Comparison of ENCODE assay signal across 1 cellular context in the genomic region with DNA sequence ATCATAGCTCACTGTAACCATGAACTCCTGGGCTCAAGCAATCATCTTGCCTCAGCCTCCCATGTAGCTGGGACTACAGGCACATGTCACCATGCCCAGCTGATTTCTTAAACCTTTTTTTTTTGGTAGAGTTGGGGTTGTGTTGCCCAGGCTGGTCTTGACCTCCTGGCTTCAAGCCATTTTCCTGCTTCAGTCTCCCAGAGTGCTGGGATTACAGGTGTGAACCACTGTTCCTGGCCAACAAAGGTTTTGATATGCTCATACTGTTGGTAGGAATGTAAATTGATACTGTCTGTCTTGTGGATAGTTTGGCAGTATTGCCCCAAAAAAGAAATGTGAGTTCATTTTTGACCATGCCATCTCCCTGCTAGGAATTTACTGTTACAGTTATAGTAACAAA.
TF ChIP-seq lines count a peak whose summit lies in the region.

No MANE protein-coding gene starts in this region.

TF ChIP-seq in K562, 482 proteins besides CTCF, POLR2A, EP300 and RAD21 (continued from another document):
- TF ChIP-seq, protein P1, sequence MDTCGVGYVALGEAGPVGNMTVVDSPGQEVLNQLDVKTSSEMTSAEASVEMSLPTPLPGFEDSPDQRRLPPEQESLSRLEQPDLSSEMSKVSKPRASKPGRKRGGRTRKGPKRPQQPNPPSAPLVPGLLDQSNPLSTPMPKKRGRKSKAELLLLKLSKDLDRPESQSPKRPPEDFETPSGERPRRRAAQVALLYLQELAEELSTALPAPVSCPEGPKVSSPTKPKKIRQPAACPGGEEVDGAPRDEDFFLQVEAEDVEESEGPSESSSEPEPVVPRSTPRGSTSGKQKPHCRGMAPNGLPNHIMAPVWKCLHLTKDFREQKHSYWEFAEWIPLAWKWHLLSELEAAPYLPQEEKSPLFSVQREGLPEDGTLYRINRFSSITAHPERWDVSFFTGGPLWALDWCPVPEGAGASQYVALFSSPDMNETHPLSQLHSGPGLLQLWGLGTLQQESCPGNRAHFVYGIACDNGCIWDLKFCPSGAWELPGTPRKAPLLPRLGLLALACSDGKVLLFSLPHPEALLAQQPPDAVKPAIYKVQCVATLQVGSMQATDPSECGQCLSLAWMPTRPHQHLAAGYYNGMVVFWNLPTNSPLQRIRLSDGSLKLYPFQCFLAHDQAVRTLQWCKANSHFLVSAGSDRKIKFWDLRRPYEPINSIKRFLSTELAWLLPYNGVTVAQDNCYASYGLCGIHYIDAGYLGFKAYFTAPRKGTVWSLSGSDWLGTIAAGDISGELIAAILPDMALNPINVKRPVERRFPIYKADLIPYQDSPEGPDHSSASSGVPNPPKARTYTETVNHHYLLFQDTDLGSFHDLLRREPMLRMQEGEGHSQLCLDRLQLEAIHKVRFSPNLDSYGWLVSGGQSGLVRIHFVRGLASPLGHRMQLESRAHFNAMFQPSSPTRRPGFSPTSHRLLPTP (IDR thresholded peaks at IDR 0.05; ENCODE audit: borderline replicate concordance, extremely low read depth, insufficient read length) = no peak
- TF ChIP-seq, protein P2, sequence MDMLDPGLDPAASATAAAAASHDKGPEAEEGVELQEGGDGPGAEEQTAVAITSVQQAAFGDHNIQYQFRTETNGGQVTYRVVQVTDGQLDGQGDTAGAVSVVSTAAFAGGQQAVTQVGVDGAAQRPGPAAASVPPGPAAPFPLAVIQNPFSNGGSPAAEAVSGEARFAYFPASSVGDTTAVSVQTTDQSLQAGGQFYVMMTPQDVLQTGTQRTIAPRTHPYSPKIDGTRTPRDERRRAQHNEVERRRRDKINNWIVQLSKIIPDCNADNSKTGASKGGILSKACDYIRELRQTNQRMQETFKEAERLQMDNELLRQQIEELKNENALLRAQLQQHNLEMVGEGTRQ (CRISPR knock-in tag; IDR thresholded peaks at IDR 0.05) = no peak
- TF ChIP-seq ZNF445 (CRISPR knock-in tag; IDR thresholded peaks at IDR 0.05; ENCODE audit: low read depth) (no peak), CREB3L1 (IDR thresholded peaks at IDR 0.05; ENCODE audit: borderline replicate concordance, low read depth) (no peak), PHF20 (IDR thresholded peaks at IDR 0.05; ENCODE audit: partially characterized antibody) (no peak)
TF ChIP-seq in K562: peak in this region for 0.
